23 cellular contexts compared by ENCODE assay signal in genomic region chr10:61355211-61355610, GRCh38.
"Had no signal": no experiment of that assay in that cellular context is flagged by ENCODE, and none has a peak within 500 bp of the region (broad histone marks: within the 10 kb centered on the region; RNA-seq: fewer than 3 reads in every experiment).

No MANE protein-coding gene starts in this region.

- DNase-seq: colonic mucosa; cortex of kidney; dermis blood vessel endothelial cell; dorsolateral prefrontal cortex; effector CD4-positive, alpha-beta T cell; effector CD8-positive, alpha-beta T cell; effector memory CD4-positive, alpha-beta T cell; effector memory CD8-positive, alpha-beta T cell; endodermal cell; erythroblast; esophagus squamous epithelium; foreskin fibroblast; foreskin keratinocyte; foreskin melanocyte; gastrocnemius medialis; glutamatergic neuron; head of caudate nucleus; heart left ventricle; heart right ventricle had no signal

- H3K4me3 ChIP-seq: colonic mucosa, coronary artery, dorsolateral prefrontal cortex, esophagus muscularis mucosa, esophagus squamous epithelium, gastrocnemius medialis, gastroesophageal sphincter, heart left ventricle, heart right ventricle had no signal

- H3K36me3 ChIP-seq: colonic mucosa, esophagus muscularis mucosa, esophagus squamous epithelium, gastrocnemius medialis, gastroesophageal sphincter, heart left ventricle, heart right ventricle had no signal

- H3K27ac ChIP-seq: colonic mucosa, coronary artery, dorsolateral prefrontal cortex, epithelial cell of prostate, esophagus muscularis mucosa, esophagus squamous epithelium, foreskin keratinocyte, gastrocnemius medialis, gastroesophageal sphincter, heart left ventricle, heart right ventricle had no signal

- H3K9me3 ChIP-seq: colonic mucosa, esophagus muscularis mucosa, esophagus squamous epithelium, gastrocnemius medialis, gastroesophageal sphincter, heart left ventricle, heart right ventricle had no signal

- H3K27me3 ChIP-seq: colonic mucosa, dorsolateral prefrontal cortex, esophagus muscularis mucosa, esophagus squamous epithelium, foreskin keratinocyte, gastrocnemius medialis, gastroesophageal sphincter, heart left ventricle, heart right ventricle had no signal

- H3K4me1 ChIP-seq: colonic mucosa, esophagus muscularis mucosa, esophagus squamous epithelium, foreskin keratinocyte, gastrocnemius medialis, gastroesophageal sphincter, heart left ventricle, heart right ventricle had no signal
